In genomic region chr10:125222515-125222914, GRCh38 we compare ENCODE assay signal across 22 cellular contexts.
"Had no signal": no experiment of that assay in that cellular context is flagged by ENCODE, and none has a peak within 500 bp of the region (broad histone marks: within the 10 kb centered on the region; RNA-seq: fewer than 3 reads in every experiment).

No MANE protein-coding gene starts in this region.

- DNase-seq: activated CD4-positive, alpha-beta T cell treated with anti-CD3 and anti-CD28 coated beads for 4 hours; activated CD4-positive, alpha-beta T cell treated with anti-CD3 and anti-CD28 coated beads, Interleukin-2, amount 50 U/mL, for 4 hours; activated effector memory CD4-positive, alpha-beta T cell treated with Interleukin-2 at 50 U/mL for 16 hours; activated naive CD4-positive, alpha-beta T cell treated with Interleukin-2 at 50 U/mL for 16 hours; anterior cingulate cortex; dorsolateral prefrontal cortex; effector memory CD8-positive, alpha-beta T cell; heart left ventricle; hypothalamus; kidney glomerular epithelial cell; left lung; lower lobe of right lung; mesendoderm; mucosa of descending colon; right lobe of liver; stimulated activated CD4-positive, alpha-beta T cell treated with anti-CD3 and anti-CD28 coated beads, Interleukin-2, amount 100 ng/mL, for 48 hours; stimulated activated naive CD8-positive, alpha-beta T cell treated with anti-CD3 and anti-CD28 coated beads, Interleukin-15, Interleukin-2, amounts not matched to agents 100 U/mL and 50 U/mL, for 24 hours; testis; transverse colon had no signal

- H3K27me3 Mint-ChIP-seq: activated naive CD8-positive, alpha-beta T cell had no signal

- H3K27me3 ChIP-seq: right lobe of liver, testis, transverse colon had no signal

- H3K9me3 Mint-ChIP-seq: natural killer cell treated with Interleukin-12 subunit alpha and Interleukin-12 subunit beta and Interleukin-15 and Interleukin-18, amount 100 ng/mL, for 72 hours had no signal

- H3K36me3 ChIP-seq: heart left ventricle, left lung, lower lobe of right lung, right lobe of liver, transverse colon had no signal

- H3K36me3 Mint-ChIP-seq: activated naive CD8-positive, alpha-beta T cell; natural killer cell treated with Interleukin-12 subunit alpha and Interleukin-12 subunit beta and Interleukin-15 and Interleukin-18, amount 100 ng/mL, for 72 hours had no signal

- H3K4me3 Mint-ChIP-seq: activated naive CD8-positive, alpha-beta T cell; effector memory CD8-positive, alpha-beta T cell; natural killer cell treated with Interleukin-12 subunit alpha and Interleukin-12 subunit beta and Interleukin-15 and Interleukin-18, amount 100 ng/mL, for 72 hours had no signal

- H3K27ac Mint-ChIP-seq: activated naive CD8-positive, alpha-beta T cell; effector memory CD8-positive, alpha-beta T cell; natural killer cell treated with Interleukin-12 subunit alpha and Interleukin-12 subunit beta and Interleukin-15 and Interleukin-18, amount 100 ng/mL, for 72 hours; progenitor cell of endocrine pancreas had no signal

- ATAC-seq: effector memory CD8-positive, alpha-beta T cell; heart left ventricle; left lung; lower lobe of right lung; mucosa of descending colon; natural killer cell treated with Interleukin-12 subunit alpha and Interleukin-12 subunit beta and Interleukin-15 and Interleukin-18, amount 100 ng/mL, for 72 hours; right lobe of liver; stimulated activated naive CD8-positive, alpha-beta T cell treated with anti-CD3 and anti-CD28 coated beads, Interleukin-15, Interleukin-2, amounts not matched to agents 100 U/mL and 50 U/mL, for 24 hours had no signal

- H3K9me3 ChIP-seq: heart left ventricle, lower lobe of right lung, mucosa of descending colon, right lobe of liver, testis, transverse colon had no signal

- H3K4me1 ChIP-seq: heart left ventricle, left lung, lower lobe of right lung, right lobe of liver, testis had no signal

- H3K4me3 ChIP-seq: dorsolateral prefrontal cortex, heart left ventricle, left lung, lower lobe of right lung, mucosa of descending colon, right lobe of liver, testis, transverse colon had no signal

- H3K27ac ChIP-seq: dorsolateral prefrontal cortex, heart left ventricle, left lung, lower lobe of right lung, right lobe of liver, testis, transverse colon had no signal
